ENCODE assay signal across 1 cellular context in genomic region chr3:158801696-158802398, GRCh38.
TF ChIP-seq lines count a peak whose summit lies in the region.

Gene MFSD1, plus strand, starts transcription at chr3:158802054. Its CDS starts 99 bp downstream, at chr3:158802153.

TF ChIP-seq in H1, 55 proteins besides CTCF, POLR2A, EP300 and RAD21:
- TF ChIP-seq SUZ12 (IDR thresholded peaks at IDR 0.05; ENCODE audit: low read length) (peak; percentile 18; the same call in 1 of the 2 replicates), CEBPB (IDR thresholded peaks at IDR 0.05; ENCODE audit: low read depth, low read length) (no peak), MAFK (IDR thresholded peaks at IDR 0.05; ENCODE audit: low read depth, low read length) (no peak), EZH2 (IDR thresholded peaks at IDR 0.05; ENCODE audit: low read depth, low read length, severe bottlenecking) (peak; percentile 27), MAX (IDR thresholded peaks at IDR 0.05) (peak; percentile 97), CREB1 (IDR thresholded peaks at IDR 0.05) (peak; percentile 60), SAP30 (IDR thresholded peaks at IDR 0.05; ENCODE audit: insufficient read depth, insufficient replicate concordance, low read length) (peak; percentile 88), JUN (IDR thresholded peaks at IDR 0.05; ENCODE audit: low read depth, low read length) (no peak), KDM5A (IDR thresholded peaks at IDR 0.05; ENCODE audit: low read length) (peak; percentile 71; the same call in 1 of the 2 replicates), KDM1A (IDR thresholded peaks at IDR 0.05; ENCODE audit: borderline replicate concordance, low read length) (no peak), SIN3A (conservative IDR thresholded peaks at IDR 0.05 in 1 of 2, IDR thresholded peaks at IDR 0.05 in 1 of 2; ENCODE audit: low read depth in 1 of 2, low read length in 2 of 2) (peak; percentile 99 to 100), KDM4A (IDR thresholded peaks at IDR 0.05; ENCODE audit: low read depth, low read length, severe bottlenecking) (peak; percentile 98), E2F6 (IDR thresholded peaks at IDR 0.05) (peak; percentile 69), RNF2 (IDR thresholded peaks at IDR 0.05; ENCODE audit: borderline replicate concordance, low read depth, low read length, missing control alignments, poor library complexity, severe bottlenecking) (peak; percentile 44), ATF3 (IDR thresholded peaks at IDR 0.05; ENCODE audit: insufficient read depth, low read depth, low read length) (peak; percentile 99), USF2 (IDR thresholded peaks at IDR 0.05; ENCODE audit: low read length) (peak; percentile 100), SRF (IDR thresholded peaks at IDR 0.05; ENCODE audit: low read depth, low read length) (no peak), SP4 (IDR thresholded peaks at IDR 0.05; ENCODE audit: low read length) (peak; percentile 98), PHF8 (conservative IDR thresholded peaks at IDR 0.05; ENCODE audit: low read depth, low read length) (peak; percentile 35; the same call in 1 of the 2 replicates), ASH2L (IDR thresholded peaks at IDR 0.05; ENCODE audit: low read length) (peak; percentile 45), HDAC2 (IDR thresholded peaks at IDR 0.05; ENCODE audit: borderline replicate concordance in 1 of 2, low read depth in 2 of 2, low read length in 2 of 2) (peak in 1 of 2 experiments; percentile 99; a peak in 3 of 4 replicates)
TF ChIP-seq in H1: peak in this region for 16.
